ENCODE assay signal across 1 cellular context in the genomic region with DNA sequence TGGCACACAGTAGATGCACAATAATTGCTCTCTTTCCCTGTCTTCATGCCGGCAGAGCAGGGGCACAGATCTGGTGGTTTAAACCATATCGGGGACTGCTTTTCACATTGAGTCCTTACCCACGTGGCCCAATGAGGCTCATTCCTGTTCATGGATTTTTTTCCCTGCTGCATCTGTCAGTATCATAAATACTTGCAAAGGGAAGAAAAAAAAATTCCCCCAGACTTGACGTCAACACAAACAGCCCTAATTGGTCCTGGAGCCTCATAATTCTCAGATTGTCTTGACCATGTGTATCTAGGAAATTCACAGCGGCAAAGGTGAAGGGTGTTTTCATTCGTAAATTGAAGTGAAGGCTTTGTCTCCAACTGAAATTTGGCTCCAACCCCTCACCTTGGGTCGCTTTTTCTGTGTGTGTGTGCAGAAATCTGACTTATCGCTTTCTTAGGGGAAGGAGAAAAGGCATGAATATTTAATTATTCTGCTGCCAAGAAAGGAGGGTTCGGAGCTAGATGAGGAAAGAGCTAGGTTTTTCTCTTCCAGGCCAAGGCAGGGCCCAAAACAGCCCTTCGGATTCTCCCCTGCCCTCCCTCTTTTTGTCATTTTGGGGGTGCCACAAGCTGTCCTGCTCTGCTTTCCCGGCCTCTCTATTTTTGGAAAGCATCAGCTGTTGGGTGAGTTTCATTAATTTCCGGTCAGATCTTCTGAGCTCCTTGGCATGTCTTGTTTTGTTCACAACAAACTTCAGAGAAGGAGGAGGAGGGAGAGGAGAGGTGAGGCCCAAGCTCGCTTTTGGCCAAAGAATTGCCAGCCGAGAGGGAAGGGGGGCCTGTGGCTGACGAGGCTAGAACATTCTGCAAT.
TF ChIP-seq lines count a peak whose summit lies in the region.

No MANE protein-coding gene starts in this region.

TF ChIP-seq in IMR-90, 13 proteins besides CTCF, POLR2A, EP300 and RAD21:
- TF ChIP-seq, protein P1, sequence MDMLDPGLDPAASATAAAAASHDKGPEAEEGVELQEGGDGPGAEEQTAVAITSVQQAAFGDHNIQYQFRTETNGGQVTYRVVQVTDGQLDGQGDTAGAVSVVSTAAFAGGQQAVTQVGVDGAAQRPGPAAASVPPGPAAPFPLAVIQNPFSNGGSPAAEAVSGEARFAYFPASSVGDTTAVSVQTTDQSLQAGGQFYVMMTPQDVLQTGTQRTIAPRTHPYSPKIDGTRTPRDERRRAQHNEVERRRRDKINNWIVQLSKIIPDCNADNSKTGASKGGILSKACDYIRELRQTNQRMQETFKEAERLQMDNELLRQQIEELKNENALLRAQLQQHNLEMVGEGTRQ (IDR thresholded peaks at IDR 0.05; ENCODE audit: low read depth, low read length), result peak; percentile 61
- TF ChIP-seq MAFK (IDR thresholded peaks at IDR 0.05; ENCODE audit: low read depth, low read length), result no peak
TF ChIP-seq in IMR-90: peak in this region for 1.
